7 cellular contexts compared by ENCODE assay signal in the genomic region with DNA sequence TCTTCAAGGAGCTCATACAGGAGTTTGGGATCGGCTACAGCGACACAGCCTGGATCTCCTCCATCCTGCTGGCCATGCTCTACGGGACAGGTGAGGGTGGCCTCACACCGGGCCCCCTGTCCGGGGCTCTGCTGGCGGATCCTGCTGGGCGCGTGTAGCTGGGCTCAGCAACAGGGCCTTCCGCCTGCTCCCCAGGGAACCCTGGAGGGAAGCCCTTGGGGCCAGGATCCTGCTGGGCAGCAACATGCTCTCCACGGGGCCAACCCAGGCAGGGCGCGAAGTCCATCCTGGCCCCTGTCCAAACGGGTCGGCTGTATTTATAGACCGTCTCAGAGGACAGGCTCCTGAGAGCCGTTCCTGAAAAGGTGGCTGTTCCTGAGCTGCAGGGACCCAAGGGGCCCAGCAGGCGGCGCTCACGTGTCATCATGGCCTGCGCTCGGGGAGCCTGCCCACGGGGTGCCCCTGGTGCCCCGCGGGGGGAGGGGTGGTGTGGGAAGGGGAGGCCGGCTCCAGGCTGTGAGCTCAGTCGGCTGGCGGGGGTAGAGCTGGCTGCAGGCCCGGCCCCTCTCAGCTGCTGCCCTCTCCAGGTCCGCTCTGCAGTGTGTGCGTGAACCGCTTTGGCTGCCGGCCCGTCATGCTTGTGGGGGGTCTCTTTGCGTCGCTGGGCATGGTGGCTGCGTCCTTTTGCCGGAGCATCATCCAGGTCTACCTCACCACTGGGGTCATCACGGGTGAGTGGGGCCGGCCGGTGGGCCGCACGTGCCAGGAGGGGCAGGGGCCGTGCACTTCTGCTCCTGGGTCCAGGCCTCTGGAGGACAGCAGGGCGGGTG. TPM values are rescaled to one million over a fixed set of nuclear protein-coding genes. Genes with fewer than 3 reads are reported as not detected.
DNase-seq lines count a peak whose midpoint lies in the region; ATAC-seq and TF ChIP-seq lines count a peak whose summit lies in the region.

No MANE protein-coding gene starts in this region.

- H3K9me3 ChIP-seq in mucosa of stomach (ENCODE audit: control insufficient read depth, low read length) (no peaks in the 10 kb centered on the region), suprapubic skin (no peaks in the 10 kb centered on the region)

- peak; percentile 15 for ATAC-seq in activated CD8-positive, alpha-beta T cell treated with anti-CD3 and anti-CD28 coated beads, Interleukin-2, amount 10 ng/mL, durations not matched to agents 7 days and 5 days
- ATAC-seq in HG02970 (IDR thresholded peaks at IDR 0.05; ENCODE audit: low FRiP score, unreplicated experiment), result no peak

- no peak for TF ChIP-seq EP300 in suprapubic skin (IDR thresholded peaks at IDR 0.05)

- peak; percentile 95 for DNase-seq in NCI-H345 (lab: John Stamatoyannopoulos, UW)
- DNase-seq in activated CD8-positive, alpha-beta T cell treated with anti-CD3 and anti-CD28 coated beads, Interleukin-2, amount 10 ng/mL, durations not matched to agents 7 days and 5 days, result peak; percentile 73
- DNase-seq in effector CD8-positive, alpha-beta T cell (lab: John Stamatoyannopoulos, UW), result peak; percentile 50
- DNase-seq in suprapubic skin (ENCODE audit: low spot score in 2 of 2), result peak in 1 of 2 donors; percentile 81

- H3K4me1 Mint-ChIP-seq in activated CD8-positive, alpha-beta T cell treated with anti-CD3 and anti-CD28 coated beads, Interleukin-2, amount 10 ng/mL, durations not matched to agents 7 days and 5 days (ENCODE audit: low read depth), result peaks cover 69% of the 10 kb centered on the region

- peaks cover 47% of the 10 kb centered on the region for H3K36me3 Mint-ChIP-seq in activated CD8-positive, alpha-beta T cell treated with anti-CD3 and anti-CD28 coated beads, Interleukin-2, amount 10 ng/mL, durations not matched to agents 7 days and 5 days (ENCODE audit: low read depth)

- H3K4me3 Mint-ChIP-seq in activated CD8-positive, alpha-beta T cell treated with anti-CD3 and anti-CD28 coated beads, Interleukin-2, amount 10 ng/mL, durations not matched to agents 7 days and 5 days, result no peak overlapping the region

- CTCF ChIA-PET in activated CD8-positive, alpha-beta T cell treated with anti-CD3 and anti-CD28 coated beads, Interleukin-2, amount 10 ng/mL, durations not matched to agents 7 days and 5 days (lab: Charles Lee), result interaction anchor here (0.7 to 4.3 kb wide), 22 partner anchors 14 to 206 kb away, joined by 3 to 30 read pairs (median 5); partner anchors contain the start of gene CD7

- H3K4me1 ChIP-seq in mucosa of stomach (ENCODE audit: control insufficient read depth, insufficient read depth, low read length), result peaks cover 73% of the 10 kb centered on the region
- H3K4me1 ChIP-seq in suprapubic skin, result peaks cover 82% of the 10 kb centered on the region

- POLR2A ChIA-PET in activated CD8-positive, alpha-beta T cell treated with anti-CD3 and anti-CD28 coated beads, Interleukin-2, amount 10 ng/mL, durations not matched to agents 7 days and 5 days (lab: Charles Lee), result interaction anchor here (0.5 to 1.7 kb wide), 4 partner anchors 23 to 249 kb away, joined by 3 to 7 read pairs (median 3); no protein-coding TSS in a partner anchor

- H3K4me3 ChIP-seq in GM12875 (ENCODE audit: low read depth, low read length), result no peak overlapping the region
- H3K4me3 ChIP-seq in mucosa of stomach (ENCODE audit: low read length), result no peak overlapping the region
- H3K4me3 ChIP-seq in suprapubic skin, result no peak overlapping the region

- TF ChIP-seq CTCF in GM12875 (IDR thresholded peaks at IDR 0.05; ENCODE audit: borderline replicate concordance, insufficient read depth, low read depth, low read length) (peak; percentile 96), suprapubic skin (IDR thresholded peaks at IDR 0.05) (peak; percentile 69 to 95)

- no peak for TF ChIP-seq POLR2A in suprapubic skin (IDR thresholded peaks at IDR 0.05)

- peak overlapping the region; percentile 52 for H3K27ac Mint-ChIP-seq in activated CD8-positive, alpha-beta T cell treated with anti-CD3 and anti-CD28 coated beads, Interleukin-2, amount 10 ng/mL, durations not matched to agents 7 days and 5 days

- H3K27me3 Mint-ChIP-seq in activated CD8-positive, alpha-beta T cell treated with anti-CD3 and anti-CD28 coated beads, Interleukin-2, amount 10 ng/mL, durations not matched to agents 7 days and 5 days (ENCODE audit: low read depth), result no peaks in the 10 kb centered on the region

- H3K27me3 ChIP-seq in mucosa of stomach (ENCODE audit: control insufficient read depth, insufficient read depth, low read length) (no peaks in the 10 kb centered on the region), suprapubic skin (no peaks in the 10 kb centered on the region)

- no peaks in the 10 kb centered on the region for H3K9me3 Mint-ChIP-seq in activated CD8-positive, alpha-beta T cell treated with anti-CD3 and anti-CD28 coated beads, Interleukin-2, amount 10 ng/mL, durations not matched to agents 7 days and 5 days (ENCODE audit: insufficient read depth)

- 18% methylated on average over 16 of the region's 44 CpGs for WGBS in suprapubic skin

- peak overlapping the region; percentile 28 for H3K9ac ChIP-seq in mucosa of stomach (ENCODE audit: low read length)

- H3K36me3 ChIP-seq in mucosa of stomach (ENCODE audit: control insufficient read depth, insufficient read depth, low read length) (no peaks in the 10 kb centered on the region), suprapubic skin (peaks cover 5% of the 10 kb centered on the region)

- no peak overlapping the region for H3K27ac ChIP-seq in suprapubic skin

RNA-seq across cellular contexts. Expression of gene SLC16A3, which starts 7.5 kb away (rescaled TPM):
- 100 to 1,000 TPM; 257 to 264 TPM for total RNA-seq in activated CD8-positive, alpha-beta T cell treated with anti-CD3 and anti-CD28 coated beads, Interleukin-2, amount 10 ng/mL, durations not matched to agents 7 days and 5 days
- total RNA-seq in suprapubic skin, result 1 to 10 TPM; 3.6 to 7.6 (median 4.5) TPM

RNA-seq across cellular contexts. Expression of gene CCDC57, which starts 23.7 kb away (rescaled TPM):
- 10 to 100 TPM; 78.3 to 84.7 TPM for total RNA-seq in activated CD8-positive, alpha-beta T cell treated with anti-CD3 and anti-CD28 coated beads, Interleukin-2, amount 10 ng/mL, durations not matched to agents 7 days and 5 days
- 10 to 100 TPM; 16.1 to 29.8 (median 20.3) TPM for total RNA-seq in suprapubic skin

RNA-seq across cellular contexts. Expression of gene CSNK1D, which starts 37.1 kb away (rescaled TPM):
- total RNA-seq in activated CD8-positive, alpha-beta T cell treated with anti-CD3 and anti-CD28 coated beads, Interleukin-2, amount 10 ng/mL, durations not matched to agents 7 days and 5 days, result 100 to 1,000 TPM in 1 of 2 experiments, 10 to 100 TPM in 1; 99.5 to 111 TPM
- 100 to 1,000 TPM in 1 of 4 donors, 10 to 100 TPM in 3; 52.3 to 142 (median 58.8) TPM for total RNA-seq in suprapubic skin

Comparison
In these comparisons a context has a peak if more than half of its experiments do, and no peak if none do; other contexts are left out.
1. RNA of gene SLC16A3, which starts 7.5 kb away (total RNA-seq): 257 to 264 TPM in activated CD8-positive, alpha-beta T cell treated with anti-CD3 and anti-CD28 coated beads, Interleukin-2, amount 10 ng/mL, durations not matched to agents 7 days and 5 days; 3.6 to 7.6 TPM in suprapubic skin; every median in the first group is over 10 times any median in the second.